ENCODE assay signal across 8 cellular contexts in the genomic region with DNA sequence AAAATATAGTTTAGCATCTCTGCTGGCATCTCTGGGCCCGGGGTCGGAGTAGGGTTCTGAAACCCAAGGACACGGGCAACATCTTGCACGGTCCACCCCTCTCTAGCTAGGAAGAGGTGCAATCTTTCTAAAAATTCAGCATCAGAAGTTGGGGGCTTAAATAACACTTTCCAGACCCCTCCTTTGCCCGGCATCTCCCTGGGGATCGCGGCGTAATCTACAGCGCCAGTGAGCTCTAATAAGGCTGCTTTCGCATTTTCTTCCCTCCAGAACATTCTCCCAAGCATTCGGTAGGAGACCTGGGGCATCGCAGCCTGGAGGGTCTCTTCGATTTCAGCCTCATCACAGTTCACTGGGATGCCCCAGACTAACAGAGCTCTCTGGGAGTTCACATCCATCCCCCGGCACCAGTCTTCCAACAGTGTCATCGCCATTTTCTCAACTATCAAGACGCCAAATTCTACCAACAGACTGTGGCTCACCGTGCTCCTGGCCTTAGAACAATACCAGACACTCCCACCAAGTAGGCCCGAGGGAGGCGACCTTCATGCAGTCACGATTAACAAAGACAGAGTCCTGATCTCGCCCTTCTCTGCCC. TPM values are rescaled to one million over a fixed set of nuclear protein-coding genes. Genes with fewer than 3 reads are reported as not detected.
A peak's percentile ranks its signal among the peaks of the same experiment; 100 is the strongest.
DNase-seq lines count a peak whose midpoint lies in the region; ATAC-seq and TF ChIP-seq lines count a peak whose summit lies in the region.

No MANE protein-coding gene starts in this region.

- no peaks in the 10 kb centered on the region for H3K27me3 Mint-ChIP-seq in activated T-helper 1 cell treated with anti-CD3 and anti-CD28 coated beads, Interleukin-12 subunit alpha, Interleukin-12 subunit beta, Interleukin-2, Interleukin-4 antibody, amounts not matched to agents 30 ng/mL and 10 ng/mL and 1 ng/mL, durations not matched to agents 14 hours and 24 hours and 36 hours (ENCODE audit: insufficient read depth)
- H3K27me3 Mint-ChIP-seq in stimulated activated memory B cell treated with anti-CD40 and anti-IgM and Interleukin-4, amounts not matched to agents 10 μg/mL and 1 μg/mL and 100 μg/mL, for 72 hours, result no peaks in the 10 kb centered on the region

- intact Hi-C loops in activated T-helper 1 cell treated with anti-CD3 and anti-CD28 coated beads, Interleukin-12 subunit alpha, Interleukin-12 subunit beta, Interleukin-2, Interleukin-4 antibody, amounts not matched to agents 30 ng/mL and 10 ng/mL and 1 ng/mL, durations not matched to agents 14 hours and 24 hours and 36 hours (cut with micrococcal nuclease), result loop anchor here (1.0 to 5.0 kb wide), 6 partner anchors 28 to 576 kb away; a partner anchor contains a TSS

- no peak for TF ChIP-seq CTCF in 22Rv1 (IDR thresholded peaks at IDR 0.05)

- DNase-seq in activated T-helper 1 cell treated with anti-CD3 and anti-CD28 coated beads, Interleukin-12 subunit alpha, Interleukin-12 subunit beta, Interleukin-2, Interleukin-4 antibody, amounts not matched to agents 30 ng/mL and 10 ng/mL and 1 ng/mL, durations not matched to agents 14 hours and 24 hours and 36 hours (ENCODE audit: low spot score), result no peak
- DNase-seq in GDM1 (lab: John Stamatoyannopoulos, UW), result no peak

- H3K27ac ChIP-seq in 22Rv1, result peak overlapping the region; percentile 92

- H3K4me3 Mint-ChIP-seq in activated T-helper 1 cell treated with anti-CD3 and anti-CD28 coated beads, Interleukin-12 subunit alpha, Interleukin-12 subunit beta, Interleukin-2, Interleukin-4 antibody, amounts not matched to agents 30 ng/mL and 10 ng/mL and 1 ng/mL, durations not matched to agents 14 hours and 24 hours and 36 hours, result peak overlapping the region; percentile 87
- peak overlapping the region; percentile 94 for H3K4me3 Mint-ChIP-seq in stimulated activated memory B cell treated with anti-CD40 and anti-IgM and Interleukin-4, amounts not matched to agents 10 μg/mL and 1 μg/mL and 100 μg/mL, for 72 hours

- ATAC-seq in GM21825 (IDR thresholded peaks at IDR 0.05; ENCODE audit: unreplicated experiment) (peak; percentile 12), HG03442 (IDR thresholded peaks at IDR 0.05; ENCODE audit: unreplicated experiment) (no peak), HG02759 (IDR thresholded peaks at IDR 0.05; ENCODE audit: unreplicated experiment) (no peak)
- ATAC-seq in stimulated activated memory B cell treated with anti-CD40 and anti-IgM and Interleukin-4, amounts not matched to agents 10 μg/mL and 1 μg/mL and 100 μg/mL, for 72 hours, result peak; percentile 0

- H3K9me3 Mint-ChIP-seq in activated T-helper 1 cell treated with anti-CD3 and anti-CD28 coated beads, Interleukin-12 subunit alpha, Interleukin-12 subunit beta, Interleukin-2, Interleukin-4 antibody, amounts not matched to agents 30 ng/mL and 10 ng/mL and 1 ng/mL, durations not matched to agents 14 hours and 24 hours and 36 hours, result no peaks in the 10 kb centered on the region
- no peaks in the 10 kb centered on the region for H3K9me3 Mint-ChIP-seq in stimulated activated memory B cell treated with anti-CD40 and anti-IgM and Interleukin-4, amounts not matched to agents 10 μg/mL and 1 μg/mL and 100 μg/mL, for 72 hours

- H3K27ac Mint-ChIP-seq in activated T-helper 1 cell treated with anti-CD3 and anti-CD28 coated beads, Interleukin-12 subunit alpha, Interleukin-12 subunit beta, Interleukin-2, Interleukin-4 antibody, amounts not matched to agents 30 ng/mL and 10 ng/mL and 1 ng/mL, durations not matched to agents 14 hours and 24 hours and 36 hours, result peak overlapping the region; percentile 92
- peak overlapping the region; percentile 91 for H3K27ac Mint-ChIP-seq in stimulated activated memory B cell treated with anti-CD40 and anti-IgM and Interleukin-4, amounts not matched to agents 10 μg/mL and 1 μg/mL and 100 μg/mL, for 72 hours

- peaks cover 27% of the 10 kb centered on the region for H3K36me3 Mint-ChIP-seq in activated T-helper 1 cell treated with anti-CD3 and anti-CD28 coated beads, Interleukin-12 subunit alpha, Interleukin-12 subunit beta, Interleukin-2, Interleukin-4 antibody, amounts not matched to agents 30 ng/mL and 10 ng/mL and 1 ng/mL, durations not matched to agents 14 hours and 24 hours and 36 hours (ENCODE audit: low read depth)
- peaks cover 38% of the 10 kb centered on the region for H3K36me3 Mint-ChIP-seq in stimulated activated memory B cell treated with anti-CD40 and anti-IgM and Interleukin-4, amounts not matched to agents 10 μg/mL and 1 μg/mL and 100 μg/mL, for 72 hours

- peaks cover 30% of the 10 kb centered on the region for H3K4me1 Mint-ChIP-seq in activated T-helper 1 cell treated with anti-CD3 and anti-CD28 coated beads, Interleukin-12 subunit alpha, Interleukin-12 subunit beta, Interleukin-2, Interleukin-4 antibody, amounts not matched to agents 30 ng/mL and 10 ng/mL and 1 ng/mL, durations not matched to agents 14 hours and 24 hours and 36 hours (ENCODE audit: low read depth)
- peaks cover 27% of the 10 kb centered on the region for H3K4me1 Mint-ChIP-seq in stimulated activated memory B cell treated with anti-CD40 and anti-IgM and Interleukin-4, amounts not matched to agents 10 μg/mL and 1 μg/mL and 100 μg/mL, for 72 hours

- peak overlapping the region; percentile 94 for H3K4me3 ChIP-seq in iPS-18c (ENCODE audit: insufficient read depth, low read depth, low read length)

- no peaks in the 10 kb centered on the region for H3K9me3 ChIP-seq in iPS-18c (ENCODE audit: control insufficient read depth, insufficient read depth, low read length)

RNA-seq across cellular contexts. Expression of a gene that starts 0.9 kb away (rescaled TPM):
- 29.7 and 30.6 TPM in 2 replicates for total RNA-seq in activated T-helper 1 cell treated with anti-CD3 and anti-CD28 coated beads, Interleukin-12 subunit alpha, Interleukin-12 subunit beta, Interleukin-2, Interleukin-4 antibody, amounts not matched to agents 30 ng/mL and 10 ng/mL and 1 ng/mL, durations not matched to agents 14 hours and 24 hours and 36 hours

Comparison
In these comparisons a context has a peak if more than half of its experiments do, and no peak if none do; other contexts are left out.
1. ATAC-seq: peak in GM21825 (single experiment) and stimulated activated memory B cell treated with anti-CD40 and anti-IgM and Interleukin-4, amounts not matched to agents 10 μg/mL and 1 μg/mL and 100 μg/mL, for 72 hours (single experiment); none in HG03442 (single experiment) and HG02759 (single experiment).